Comparison of ENCODE assay signal across 15 cellular contexts in the genomic region with DNA sequence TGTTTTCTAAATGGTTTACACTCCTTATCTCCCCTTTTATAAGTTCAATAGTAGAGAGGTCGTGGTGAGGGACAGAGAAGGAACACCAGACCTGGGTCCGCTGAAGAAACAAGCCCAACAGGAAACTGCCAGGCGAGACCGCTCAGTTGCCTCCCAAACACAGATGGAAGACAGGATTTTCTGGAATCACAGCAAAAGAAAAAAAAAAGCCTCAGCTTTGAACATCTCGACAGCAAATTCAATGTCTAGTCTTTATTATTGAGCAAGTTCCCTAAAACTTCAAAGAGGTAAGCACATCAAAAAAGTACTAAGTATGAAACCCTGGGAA. TPM values are rescaled to one million over a fixed set of nuclear protein-coding genes. Genes with fewer than 3 reads are reported as not detected.
DNase-seq lines count a peak whose midpoint lies in the region; ATAC-seq and TF ChIP-seq lines count a peak whose summit lies in the region.
"Had no signal": no experiment of that assay in that cellular context is flagged by ENCODE, and none has a peak within 500 bp of the region (broad histone marks: within the 10 kb centered on the region; RNA-seq: fewer than 3 reads in every experiment).

No MANE protein-coding gene starts in this region.

- TF ChIP-seq CTCF in HCT116 (IDR thresholded peaks at IDR 0.05 in 2 of 3, conservative IDR thresholded peaks at IDR 0.05 in 1 of 3; ENCODE audit: borderline replicate concordance in 1 of 3, insufficient read depth in 1 of 3, low read depth in 2 of 3, low read length in 2 of 3) (no peak), PC-3 (conservative IDR thresholded peaks at IDR 0.05; ENCODE audit: low read depth, low read length) (no peak; the same call in 1 of the 2 replicates)

- H3K27me3 ChIP-seq in HCT116 (ENCODE audit: insufficient read depth, low read length) (0 out of 2 replicates have a peak, but pooled peaks cover 6% of the 10 kb centered on the region), PC-3 (ENCODE audit: low read length) (peaks cover 82% of the 10 kb centered on the region), skeletal muscle satellite cell (ENCODE audit: control insufficient read depth, insufficient read depth, low read length) (peaks cover 57% of the 10 kb centered on the region)

- H3K9ac ChIP-seq in HCT116 (ENCODE audit: low read length) (no peak overlapping the region), PC-3 (ENCODE audit: low read length) (no peak overlapping the region), skeletal muscle satellite cell (ENCODE audit: low read depth, low read length) (no peak overlapping the region)

- ATAC-seq in HCT116 = peak; percentile 42
- peak; percentile 43 for ATAC-seq in PC-3

- H3K36me3 ChIP-seq in HCT116 (ENCODE audit: control insufficient read depth in 1 of 2, insufficient read depth in 2 of 2, low read length in 2 of 2) (no peaks in the 10 kb centered on the region), PC-3 (ENCODE audit: low read depth, low read length) (no peaks in the 10 kb centered on the region), skeletal muscle satellite cell (ENCODE audit: insufficient read depth, low read length) (no peaks in the 10 kb centered on the region)

- BruUV-seq in HCT116 (replicated peaks; lab: Mats Ljungman, UMichigan) (no TSS peak), PC-3 (replicated peaks; lab: Mats Ljungman, UMichigan) (no TSS peak)

- no peaks in the 10 kb centered on the region for H4K20me1 ChIP-seq in HCT116 (ENCODE audit: insufficient read depth)
- no peaks in the 10 kb centered on the region for H4K20me1 ChIP-seq in PC-3 (ENCODE audit: low read length)

- no peak overlapping the region for H3K27ac ChIP-seq in HCT116 (ENCODE audit: low read depth, low read length)
- H3K27ac ChIP-seq in PC-3 (ENCODE audit: low read length) = no peak overlapping the region

- CTCF ChIA-PET in HCT116 (lab: Charles Lee) (interaction anchor here (0.6 to 3.8 kb wide), 26 partner anchors 11 to 1148 kb away, joined by 3 to 65 read pairs (median 4); partner anchors contain the start of gene GNAL), PC-3 (lab: Charles Lee) (interaction anchor here (0.5 to 1.3 kb wide), 5 partner anchors 73 to 339 kb away, joined by 3 to 9 read pairs (median 5); no protein-coding TSS in a partner anchor)

- intact Hi-C loops in HCT116 (cut with micrococcal nuclease) = loop anchor here (1.0 to 10.0 kb wide), 5 partner anchors 73 to 582 kb away; no protein-coding TSS in a partner anchor
- intact Hi-C loops in PC-3 (cut with micrococcal nuclease) = loop anchor here (1.0 to 5.0 kb wide), 2 partner anchors 217 to 382 kb away; no protein-coding TSS in a partner anchor

- DNase-seq in HCT116 (ENCODE audit: low read depth, low spot score) (no peak), PC-3 (no peak), iPS DF 4.7 (ENCODE audit: extremely low read depth, low spot score) (peak; percentile 7), foreskin melanocyte (no peak), pons (ENCODE audit: low spot score) (no peak), NCI-H2081 (lab: John Stamatoyannopoulos, UW) (no peak)
- DNase-seq: NCI-H2081 treated with DMSO at 0.1 percent for 48 hours had no signal

- RAD21 ChIA-PET in HCT116 (lab: Charles Lee; ENCODE audit: low non-redundant PET in 1 of 2, low total read pairs in 2 of 2, uncharacterized antibody in 2 of 2, unreplicated experiment in 2 of 2) = interaction anchor here (1.2 to 2.3 kb wide), 3 partner anchors 73 to 383 kb away, joined by 3 to 14 read pairs (median 5); no protein-coding TSS in a partner anchor

- H3K4me3 ChIP-seq in HCT116 (replicated peaks in 1 of 2; ENCODE audit: low read depth in 1 of 2, low read length in 2 of 2) (no peak overlapping the region), PC-3 (ENCODE audit: low read length) (peak overlapping the region; percentile 6; the same call in 1 of the 2 replicates), skeletal muscle satellite cell (ENCODE audit: low read length) (no peak overlapping the region)
- H3K4me3 ChIP-seq: GM12878 had no signal

- H3K9me3 ChIP-seq in HCT116 (ENCODE audit: control insufficient read depth in 1 of 2, insufficient read depth in 1 of 2, low read depth in 1 of 2, low read length in 2 of 2) (no peaks in the 10 kb centered on the region), PC-3 (ENCODE audit: low read length) (no peaks in the 10 kb centered on the region), skeletal muscle satellite cell (replicated peaks; ENCODE audit: low read length) (no peaks in the 10 kb centered on the region)

- H3K4me2 ChIP-seq in HCT116 (ENCODE audit: low read length) = peak overlapping the region; percentile 51
- H3K4me2 ChIP-seq in PC-3 (ENCODE audit: low read length) = peak overlapping the region; percentile 49
- peak overlapping the region; percentile 22 for H3K4me2 ChIP-seq in skeletal muscle satellite cell (ENCODE audit: low read length)

- H3K79me2 ChIP-seq in HCT116 (ENCODE audit: insufficient read depth, low read length) = no peaks in the 10 kb centered on the region
- no peaks in the 10 kb centered on the region for H3K79me2 ChIP-seq in PC-3 (ENCODE audit: low read length)

- H3K9me2 ChIP-seq in HCT116 (ENCODE audit: insufficient read depth) (no peaks in the 10 kb centered on the region), PC-3 (replicated peaks; ENCODE audit: low read length) (no peaks in the 10 kb centered on the region)

- TF ChIP-seq RAD21 in HCT116 (IDR thresholded peaks at IDR 0.05; ENCODE audit: low read depth) = no peak

- H2AFZ ChIP-seq in HCT116 (ENCODE audit: low read depth, low read length, poor library complexity, severe bottlenecking) (peak overlapping the region; percentile 86), PC-3 (ENCODE audit: low read length) (peak overlapping the region; percentile 42)

- peaks cover 0 to 4% of the 10 kb centered on the region in 2 experiments; a peak in 2 of 4 replicates for H3K4me1 ChIP-seq in HCT116 (ENCODE audit: control insufficient read depth in 1 of 2, insufficient read depth in 2 of 2, low read length in 2 of 2)
- no peaks in the 10 kb centered on the region for H3K4me1 ChIP-seq in PC-3 (ENCODE audit: insufficient read depth, low read length)
- no peaks in the 10 kb centered on the region for H3K4me1 ChIP-seq in skeletal muscle satellite cell (ENCODE audit: control insufficient read depth, insufficient read depth, low read length)

- POLR2A ChIA-PET in HCT116 (lab: Charles Lee) = interaction anchor here (1.6 kb wide), 2 partner anchors 72 to 78 kb away, joined by 3 read pairs; no protein-coding TSS in a partner anchor
- POLR2A ChIA-PET in PC-3 (lab: Charles Lee; ENCODE audit: unreplicated experiment) = no interaction called here

- TF ChIP-seq POLR2A in HCT116 (IDR thresholded peaks at IDR 0.05; ENCODE audit: borderline replicate concordance, extremely low read depth, insufficient read depth, insufficient read length) = no peak

- H3F3A ChIP-seq in PC-3 (ENCODE audit: low read length, unreplicated experiment) = no peaks in the 10 kb centered on the region

TF ChIP-seq in HCT116, 20 proteins besides CTCF, POLR2A, EP300 and RAD21:
- no peak for TF ChIP-seq EZH2phosphoT487 (IDR thresholded peaks at IDR 0.05; ENCODE audit: borderline replicate concordance)
- no peak for TF ChIP-seq SRF (IDR thresholded peaks at IDR 0.05; ENCODE audit: low read depth)

RNA-seq across cellular contexts. Expression of gene GNAL, which starts 33.5 kb away (rescaled TPM):
- total RNA-seq in HCT116 (2021; ENCODE audit: unreplicated experiment) = 4.6 TPM
- polyA plus RNA-seq in HCT116 (2012) = 2.7 and 3.0 TPM in 2 replicates
- 0.15 and 0.23 TPM in 2 replicates for total RNA-seq in PC-3 (2014; rRNA removed)
- total RNA-seq in skeletal muscle satellite cell (2012; rRNA removed) = 0.44 TPM in 1 of 2 replicates, not detected in the other
- total RNA-seq: GM12878 had no signal

RNA-seq across cellular contexts. Expression of gene SLC35G4, which starts 46.2 kb away (rescaled TPM):
- total RNA-seq in HCT116 (2021; ENCODE audit: unreplicated experiment) (not detected), PC-3 (2014; rRNA removed) (not detected in 2 replicates)
- polyA plus RNA-seq in HCT116 (2012) = not detected in 2 replicates
- not detected in 2 replicates for total RNA-seq in skeletal muscle satellite cell (2012; rRNA removed)
- total RNA-seq: activated CD4-positive, alpha-beta T cell treated with anti-CD3 and anti-CD28 coated beads, Interleukin-2, amount 10 ng/mL, durations not matched to agents 7 days and 5 days; activated naive CD8-positive, alpha-beta T cell treated with anti-CD3 and anti-CD28 coated beads, Interleukin-2, amount 10 ng/mL, durations not matched to agents 7 days and 5 days; CD4-positive, alpha-beta memory T cell; GM12878; M059J; osteocyte had no signal
- polyA plus RNA-seq: CD4-positive, alpha-beta memory T cell; GM12878; immature natural killer cell had no signal
